In the genomic region with DNA sequence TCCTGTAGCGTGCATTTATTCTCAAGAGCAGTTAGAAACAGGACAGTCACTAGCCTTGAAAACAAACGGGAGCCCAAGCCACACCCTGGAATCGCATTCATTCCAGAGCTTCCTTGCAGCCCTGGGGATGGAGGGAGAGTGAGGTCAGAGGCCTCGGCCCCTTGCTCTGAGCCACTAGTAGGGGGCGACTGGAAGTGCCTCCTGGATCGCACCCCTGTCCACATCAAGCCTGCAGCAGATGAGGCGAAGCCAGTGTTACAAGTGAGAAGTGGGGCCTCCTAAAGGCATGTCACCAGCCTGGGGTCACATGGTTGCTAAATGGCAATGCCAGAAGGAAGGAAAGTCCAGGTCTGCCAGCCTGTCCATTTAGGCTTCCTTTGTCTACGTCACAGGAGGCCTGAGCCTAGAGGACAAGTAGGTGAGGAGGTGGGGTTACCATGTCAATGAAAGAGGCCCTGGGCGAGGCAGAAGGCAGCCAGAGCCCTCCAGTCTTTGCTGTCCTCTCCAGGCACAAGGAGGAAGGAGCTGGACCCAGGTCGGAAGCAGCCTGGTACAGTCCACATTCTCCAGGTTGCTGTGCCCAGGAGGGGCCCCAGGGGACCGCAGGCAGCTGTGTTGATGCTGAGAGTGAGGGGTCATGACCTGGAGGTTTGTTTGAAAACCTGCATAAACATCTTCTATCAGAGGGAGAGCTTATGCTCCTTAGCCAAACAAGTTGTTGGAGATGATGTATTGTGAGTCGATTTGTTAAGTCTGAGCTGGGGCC, we compare ENCODE assay signal across 1 cellular context.
TF ChIP-seq lines count a peak whose summit lies in the region.

No MANE protein-coding gene starts in this region.

TF ChIP-seq in IMR-90, 13 proteins besides CTCF, POLR2A, EP300 and RAD21:
- TF ChIP-seq, protein P1, sequence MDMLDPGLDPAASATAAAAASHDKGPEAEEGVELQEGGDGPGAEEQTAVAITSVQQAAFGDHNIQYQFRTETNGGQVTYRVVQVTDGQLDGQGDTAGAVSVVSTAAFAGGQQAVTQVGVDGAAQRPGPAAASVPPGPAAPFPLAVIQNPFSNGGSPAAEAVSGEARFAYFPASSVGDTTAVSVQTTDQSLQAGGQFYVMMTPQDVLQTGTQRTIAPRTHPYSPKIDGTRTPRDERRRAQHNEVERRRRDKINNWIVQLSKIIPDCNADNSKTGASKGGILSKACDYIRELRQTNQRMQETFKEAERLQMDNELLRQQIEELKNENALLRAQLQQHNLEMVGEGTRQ (IDR thresholded peaks at IDR 0.05; ENCODE audit: low read depth, low read length) = no peak
- TF ChIP-seq MXI1 (IDR thresholded peaks at IDR 0.05; ENCODE audit: borderline replicate concordance, low read depth, low read length) (no peak), MAZ (IDR thresholded peaks at IDR 0.05; ENCODE audit: borderline replicate concordance, low read depth, low read length) (no peak), RCOR1 (IDR thresholded peaks at IDR 0.05; ENCODE audit: insufficient replicate concordance, low read length) (no peak), CEBPB (IDR thresholded peaks at IDR 0.05; ENCODE audit: low read depth, low read length) (no peak), BHLHE40 (IDR thresholded peaks at IDR 0.05; ENCODE audit: low read depth, low read length) (no peak), FOS (IDR thresholded peaks at IDR 0.05; ENCODE audit: low read depth, low read length) (no peak), RFX5 (IDR thresholded peaks at IDR 0.05; ENCODE audit: low read depth, low read length) (no peak), NFE2L2 (IDR thresholded peaks at IDR 0.05; ENCODE audit: low read depth, low read length) (no peak), CHD1 (IDR thresholded peaks at IDR 0.05; ENCODE audit: low read depth, low read length) (no peak), SMC3 (IDR thresholded peaks at IDR 0.05; ENCODE audit: low read depth, low read length) (no peak), MAFK (IDR thresholded peaks at IDR 0.05; ENCODE audit: low read depth, low read length) (no peak)
- TF ChIP-seq, protein P2, sequence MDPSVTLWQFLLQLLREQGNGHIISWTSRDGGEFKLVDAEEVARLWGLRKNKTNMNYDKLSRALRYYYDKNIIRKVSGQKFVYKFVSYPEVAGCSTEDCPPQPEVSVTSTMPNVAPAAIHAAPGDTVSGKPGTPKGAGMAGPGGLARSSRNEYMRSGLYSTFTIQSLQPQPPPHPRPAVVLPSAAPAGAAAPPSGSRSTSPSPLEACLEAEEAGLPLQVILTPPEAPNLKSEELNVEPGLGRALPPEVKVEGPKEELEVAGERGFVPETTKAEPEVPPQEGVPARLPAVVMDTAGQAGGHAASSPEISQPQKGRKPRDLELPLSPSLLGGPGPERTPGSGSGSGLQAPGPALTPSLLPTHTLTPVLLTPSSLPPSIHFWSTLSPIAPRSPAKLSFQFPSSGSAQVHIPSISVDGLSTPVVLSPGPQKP (IDR thresholded peaks at IDR 0.05; ENCODE audit: borderline replicate concordance, low read depth, low read length) = no peak
